Comparison of ENCODE assay signal across 1 cellular context in the genomic region with DNA sequence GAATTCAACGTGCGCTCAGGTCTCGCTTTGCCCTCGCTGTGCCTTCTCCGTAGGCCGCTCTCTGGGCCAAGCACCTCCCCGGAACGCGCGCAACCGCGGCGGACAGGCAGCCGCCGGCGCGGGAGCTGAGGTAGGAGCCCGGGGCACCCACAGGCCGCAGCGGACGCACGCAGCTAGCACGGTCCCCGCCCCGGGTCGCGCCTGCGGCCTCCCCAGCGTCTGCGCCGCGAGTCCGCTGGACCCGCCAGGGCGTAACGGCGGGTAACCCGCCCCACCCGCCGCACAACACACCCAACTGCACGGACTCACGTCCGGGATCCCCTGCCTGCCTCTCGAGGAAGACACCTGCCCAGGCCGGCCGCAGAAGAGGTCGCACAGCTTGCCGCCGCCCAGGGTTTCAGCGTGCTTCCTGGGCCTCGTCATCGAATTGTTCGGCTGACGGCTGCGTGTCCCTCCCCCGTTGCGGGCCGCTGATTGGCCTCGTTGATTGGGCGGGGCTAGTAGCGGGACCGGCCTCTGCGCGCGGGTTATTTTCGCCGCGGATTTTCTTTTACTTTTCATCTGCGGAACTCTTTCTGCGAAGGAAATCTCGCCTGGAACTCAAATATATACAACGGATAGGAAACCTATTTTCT.
TF ChIP-seq lines count a peak whose summit lies in the region.

A gene with protein sequence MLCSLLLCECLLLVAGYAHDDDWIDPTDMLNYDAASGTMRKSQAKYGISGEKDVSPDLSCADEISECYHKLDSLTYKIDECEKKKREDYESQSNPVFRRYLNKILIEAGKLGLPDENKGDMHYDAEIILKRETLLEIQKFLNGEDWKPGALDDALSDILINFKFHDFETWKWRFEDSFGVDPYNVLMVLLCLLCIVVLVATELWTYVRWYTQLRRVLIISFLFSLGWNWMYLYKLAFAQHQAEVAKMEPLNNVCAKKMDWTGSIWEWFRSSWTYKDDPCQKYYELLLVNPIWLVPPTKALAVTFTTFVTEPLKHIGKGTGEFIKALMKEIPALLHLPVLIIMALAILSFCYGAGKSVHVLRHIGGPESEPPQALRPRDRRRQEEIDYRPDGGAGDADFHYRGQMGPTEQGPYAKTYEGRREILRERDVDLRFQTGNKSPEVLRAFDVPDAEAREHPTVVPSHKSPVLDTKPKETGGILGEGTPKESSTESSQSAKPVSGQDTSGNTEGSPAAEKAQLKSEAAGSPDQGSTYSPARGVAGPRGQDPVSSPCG (minus strand): TSS at position 433 of the 635 bp plus-strand sequence. CDS start 13,047 bp downstream, outside the sequence.

TF ChIP-seq in K562, 482 proteins besides CTCF, POLR2A, EP300 and RAD21 (continued from another document and continues in another):
- TF ChIP-seq MTA3 (IDR thresholded peaks at IDR 0.05; ENCODE audit: borderline replicate concordance) (peak; percentile 79; the same call in 1 of the 2 replicates), JUN (IDR thresholded peaks at IDR 0.05; ENCODE audit: borderline replicate concordance, low read depth, low read length) (peak; percentile 71; the same call in 1 of the 2 replicates), JUN (CRISPR knock-in tag; IDR thresholded peaks at IDR 0.05; ENCODE audit: borderline replicate concordance) (peak; percentile 64; the same call in 1 of the 2 replicates), FOXM1 (IDR thresholded peaks at IDR 0.05; ENCODE audit: low read depth) (no peak), FOXM1 (CRISPR knock-in tag; IDR thresholded peaks at IDR 0.05; ENCODE audit: low read depth) (peak; percentile 76), MAZ (CRISPR knock-in tag; conservative IDR thresholded peaks at IDR 0.05 in 1 of 2, IDR thresholded peaks at IDR 0.05 in 1 of 2) (peak; percentile 63 to 83), ADNP (tag; IDR thresholded peaks at IDR 0.05) (no peak), BRCA1 (IDR thresholded peaks at IDR 0.05) (no peak), BRCA1 (CRISPR knock-in tag; IDR thresholded peaks at IDR 0.05) (no peak; the same call in 1 of the 2 replicates), ZNF143 (CRISPR knock-in tag; IDR thresholded peaks at IDR 0.05) (peak; percentile 55; the same call in 1 of the 2 replicates), PHB2 (IDR thresholded peaks at IDR 0.05; ENCODE audit: low read depth) (no peak), ZNF707 (CRISPR knock-in tag; conservative IDR thresholded peaks at IDR 0.05) (no peak), MCM3 (IDR thresholded peaks at IDR 0.05) (no peak), CCNT2 (IDR thresholded peaks at IDR 0.05; ENCODE audit: borderline replicate concordance, extremely low read depth, insufficient read length, low read depth, low read length) (peak; percentile 88), ZNF263 (CRISPR knock-in tag; IDR thresholded peaks at IDR 0.05; ENCODE audit: borderline replicate concordance) (peak; percentile 44; the same call in 1 of the 2 replicates), TEAD1 (CRISPR knock-in tag; IDR thresholded peaks at IDR 0.05) (peak in 1 of 2 experiments; percentile 84; a peak in 1 of 4 replicates), DIDO1 (tag; IDR thresholded peaks at IDR 0.05; ENCODE audit: low read depth) (no peak), TSC22D4 (tag; IDR thresholded peaks at IDR 0.05) (no peak), MEIS2 (IDR thresholded peaks at IDR 0.05; ENCODE audit: partially characterized antibody) (peak; percentile 40), RBBP5 (IDR thresholded peaks at IDR 0.05; ENCODE audit: borderline replicate concordance, insufficient read depth, low read length, poor library complexity, severe bottlenecking) (peak; percentile 98), RBFOX2 (IDR thresholded peaks at IDR 0.05; ENCODE audit: low read depth, low read length) (peak; percentile 100), JUNB (CRISPR knock-in tag; conservative IDR thresholded peaks at IDR 0.05) (no peak)
- TF ChIP-seq, protein P1, sequence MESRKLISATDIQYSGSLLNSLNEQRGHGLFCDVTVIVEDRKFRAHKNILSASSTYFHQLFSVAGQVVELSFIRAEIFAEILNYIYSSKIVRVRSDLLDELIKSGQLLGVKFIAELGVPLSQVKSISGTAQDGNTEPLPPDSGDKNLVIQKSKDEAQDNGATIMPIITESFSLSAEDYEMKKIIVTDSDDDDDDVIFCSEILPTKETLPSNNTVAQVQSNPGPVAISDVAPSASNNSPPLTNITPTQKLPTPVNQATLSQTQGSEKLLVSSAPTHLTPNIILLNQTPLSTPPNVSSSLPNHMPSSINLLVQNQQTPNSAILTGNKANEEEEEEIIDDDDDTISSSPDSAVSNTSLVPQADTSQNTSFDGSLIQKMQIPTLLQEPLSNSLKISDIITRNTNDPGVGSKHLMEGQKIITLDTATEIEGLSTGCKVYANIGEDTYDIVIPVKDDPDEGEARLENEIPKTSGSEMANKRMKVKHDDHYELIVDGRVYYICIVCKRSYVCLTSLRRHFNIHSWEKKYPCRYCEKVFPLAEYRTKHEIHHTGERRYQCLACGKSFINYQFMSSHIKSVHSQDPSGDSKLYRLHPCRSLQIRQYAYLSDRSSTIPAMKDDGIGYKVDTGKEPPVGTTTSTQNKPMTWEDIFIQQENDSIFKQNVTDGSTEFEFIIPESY (CRISPR knock-in tag; IDR thresholded peaks at IDR 0.05), result peak; percentile 66
- TF ChIP-seq, protein P2, sequence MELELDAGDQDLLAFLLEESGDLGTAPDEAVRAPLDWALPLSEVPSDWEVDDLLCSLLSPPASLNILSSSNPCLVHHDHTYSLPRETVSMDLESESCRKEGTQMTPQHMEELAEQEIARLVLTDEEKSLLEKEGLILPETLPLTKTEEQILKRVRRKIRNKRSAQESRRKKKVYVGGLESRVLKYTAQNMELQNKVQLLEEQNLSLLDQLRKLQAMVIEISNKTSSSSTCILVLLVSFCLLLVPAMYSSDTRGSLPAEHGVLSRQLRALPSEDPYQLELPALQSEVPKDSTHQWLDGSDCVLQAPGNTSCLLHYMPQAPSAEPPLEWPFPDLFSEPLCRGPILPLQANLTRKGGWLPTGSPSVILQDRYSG (tag; conservative IDR thresholded peaks at IDR 0.05; ENCODE audit: low read depth), result 0 out of 2 replicates have a peak, but pooled peaks have one; percentile 22
- TF ChIP-seq, protein P3, sequence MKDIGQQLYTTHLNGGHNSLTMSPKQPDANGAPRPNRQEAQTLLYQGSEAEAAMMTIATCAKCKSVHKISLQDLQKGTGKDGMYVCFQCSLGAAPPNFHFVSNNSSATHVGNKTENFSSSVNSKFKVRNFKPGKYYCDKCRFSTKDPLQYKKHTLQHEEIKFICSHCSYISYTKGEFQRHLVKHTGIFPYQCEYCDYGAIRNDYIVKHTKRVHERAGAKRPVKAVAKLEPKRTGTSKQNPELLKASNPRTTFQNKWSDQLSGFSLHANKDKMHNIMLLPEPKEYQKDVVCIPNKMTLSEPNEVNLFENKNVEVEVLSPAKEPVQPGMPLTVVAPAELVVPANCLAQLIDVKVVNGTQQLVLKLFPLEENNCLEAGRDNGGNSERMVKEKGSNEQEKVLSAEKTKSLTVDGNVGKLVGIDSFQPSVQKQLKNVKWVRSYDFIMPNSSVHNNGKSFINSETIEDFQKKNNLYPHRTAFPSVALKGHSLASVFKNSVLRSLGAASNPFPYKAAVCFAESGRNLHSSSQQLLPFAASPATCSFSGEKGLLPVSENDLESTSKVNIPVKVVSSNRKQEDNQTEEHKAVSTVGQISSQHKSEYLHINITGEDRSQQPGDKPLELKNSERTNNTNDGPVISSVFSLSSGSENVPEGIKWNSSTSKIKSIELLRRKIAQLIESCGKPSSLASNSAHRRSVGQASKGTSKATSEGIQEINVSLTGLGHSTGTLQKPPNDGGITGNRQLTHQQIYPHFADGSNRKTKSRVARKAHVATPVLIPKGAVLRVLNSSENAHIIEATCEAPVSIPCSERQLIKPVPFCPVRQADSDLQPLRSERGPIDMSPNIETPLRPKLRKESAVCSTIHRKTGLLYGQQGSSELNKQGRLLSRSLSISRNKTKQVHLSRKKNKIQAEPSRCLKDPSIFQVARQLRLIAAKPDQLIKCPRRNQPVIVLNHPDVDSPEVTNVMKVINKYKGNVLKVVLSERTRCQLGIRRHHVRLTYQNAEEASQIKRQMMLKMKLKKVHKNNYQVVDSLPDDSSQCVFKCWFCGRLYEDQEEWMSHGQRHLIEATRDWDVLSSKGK (CRISPR knock-in tag; IDR thresholded peaks at IDR 0.05), result no peak
- TF ChIP-seq, protein P4, sequence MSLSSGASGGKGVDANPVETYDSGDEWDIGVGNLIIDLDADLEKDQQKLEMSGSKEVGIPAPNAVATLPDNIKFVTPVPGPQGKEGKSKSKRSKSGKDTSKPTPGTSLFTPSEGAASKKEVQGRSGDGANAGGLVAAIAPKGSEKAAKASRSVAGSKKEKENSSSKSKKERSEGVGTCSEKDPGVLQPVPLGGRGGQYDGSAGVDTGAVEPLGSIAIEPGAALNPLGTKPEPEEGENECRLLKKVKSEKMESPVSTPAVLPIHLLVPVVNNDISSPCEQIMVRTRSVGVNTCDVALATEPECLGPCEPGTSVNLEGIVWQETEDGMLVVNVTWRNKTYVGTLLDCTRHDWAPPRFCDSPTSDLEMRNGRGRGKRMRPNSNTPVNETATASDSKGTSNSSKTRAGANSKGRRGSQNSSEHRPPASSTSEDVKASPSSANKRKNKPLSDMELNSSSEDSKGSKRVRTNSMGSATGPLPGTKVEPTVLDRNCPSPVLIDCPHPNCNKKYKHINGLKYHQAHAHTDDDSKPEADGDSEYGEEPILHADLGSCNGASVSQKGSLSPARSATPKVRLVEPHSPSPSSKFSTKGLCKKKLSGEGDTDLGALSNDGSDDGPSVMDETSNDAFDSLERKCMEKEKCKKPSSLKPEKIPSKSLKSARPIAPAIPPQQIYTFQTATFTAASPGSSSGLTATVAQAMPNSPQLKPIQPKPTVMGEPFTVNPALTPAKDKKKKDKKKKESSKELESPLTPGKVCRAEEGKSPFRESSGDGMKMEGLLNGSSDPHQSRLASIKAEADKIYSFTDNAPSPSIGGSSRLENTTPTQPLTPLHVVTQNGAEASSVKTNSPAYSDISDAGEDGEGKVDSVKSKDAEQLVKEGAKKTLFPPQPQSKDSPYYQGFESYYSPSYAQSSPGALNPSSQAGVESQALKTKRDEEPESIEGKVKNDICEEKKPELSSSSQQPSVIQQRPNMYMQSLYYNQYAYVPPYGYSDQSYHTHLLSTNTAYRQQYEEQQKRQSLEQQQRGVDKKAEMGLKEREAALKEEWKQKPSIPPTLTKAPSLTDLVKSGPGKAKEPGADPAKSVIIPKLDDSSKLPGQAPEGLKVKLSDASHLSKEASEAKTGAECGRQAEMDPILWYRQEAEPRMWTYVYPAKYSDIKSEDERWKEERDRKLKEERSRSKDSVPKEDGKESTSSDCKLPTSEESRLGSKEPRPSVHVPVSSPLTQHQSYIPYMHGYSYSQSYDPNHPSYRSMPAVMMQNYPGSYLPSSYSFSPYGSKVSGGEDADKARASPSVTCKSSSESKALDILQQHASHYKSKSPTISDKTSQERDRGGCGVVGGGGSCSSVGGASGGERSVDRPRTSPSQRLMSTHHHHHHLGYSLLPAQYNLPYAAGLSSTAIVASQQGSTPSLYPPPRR (CRISPR knock-in tag; IDR thresholded peaks at IDR 0.05; ENCODE audit: borderline replicate concordance), result no peak; the same call in 1 of the 2 replicates
- TF ChIP-seq, protein P5, sequence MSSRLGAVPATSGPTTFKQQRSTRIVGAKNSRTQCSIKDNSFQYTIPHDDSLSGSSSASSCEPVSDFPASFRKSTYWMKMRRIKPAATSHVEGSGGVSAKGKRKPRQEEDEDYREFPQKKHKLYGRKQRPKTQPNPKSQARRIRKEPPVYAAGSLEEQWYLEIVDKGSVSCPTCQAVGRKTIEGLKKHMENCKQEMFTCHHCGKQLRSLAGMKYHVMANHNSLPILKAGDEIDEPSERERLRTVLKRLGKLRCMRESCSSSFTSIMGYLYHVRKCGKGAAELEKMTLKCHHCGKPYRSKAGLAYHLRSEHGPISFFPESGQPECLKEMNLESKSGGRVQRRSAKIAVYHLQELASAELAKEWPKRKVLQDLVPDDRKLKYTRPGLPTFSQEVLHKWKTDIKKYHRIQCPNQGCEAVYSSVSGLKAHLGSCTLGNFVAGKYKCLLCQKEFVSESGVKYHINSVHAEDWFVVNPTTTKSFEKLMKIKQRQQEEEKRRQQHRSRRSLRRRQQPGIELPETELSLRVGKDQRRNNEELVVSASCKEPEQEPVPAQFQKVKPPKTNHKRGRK (tag; IDR thresholded peaks at IDR 0.05), result no peak
- TF ChIP-seq, protein P6, sequence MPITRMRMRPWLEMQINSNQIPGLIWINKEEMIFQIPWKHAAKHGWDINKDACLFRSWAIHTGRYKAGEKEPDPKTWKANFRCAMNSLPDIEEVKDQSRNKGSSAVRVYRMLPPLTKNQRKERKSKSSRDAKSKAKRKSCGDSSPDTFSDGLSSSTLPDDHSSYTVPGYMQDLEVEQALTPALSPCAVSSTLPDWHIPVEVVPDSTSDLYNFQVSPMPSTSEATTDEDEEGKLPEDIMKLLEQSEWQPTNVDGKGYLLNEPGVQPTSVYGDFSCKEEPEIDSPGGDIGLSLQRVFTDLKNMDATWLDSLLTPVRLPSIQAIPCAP (CRISPR knock-in tag; IDR thresholded peaks at IDR 0.05; ENCODE audit: borderline replicate concordance), result no peak; the same call in 1 of the 2 replicates
- TF ChIP-seq, protein P7, sequence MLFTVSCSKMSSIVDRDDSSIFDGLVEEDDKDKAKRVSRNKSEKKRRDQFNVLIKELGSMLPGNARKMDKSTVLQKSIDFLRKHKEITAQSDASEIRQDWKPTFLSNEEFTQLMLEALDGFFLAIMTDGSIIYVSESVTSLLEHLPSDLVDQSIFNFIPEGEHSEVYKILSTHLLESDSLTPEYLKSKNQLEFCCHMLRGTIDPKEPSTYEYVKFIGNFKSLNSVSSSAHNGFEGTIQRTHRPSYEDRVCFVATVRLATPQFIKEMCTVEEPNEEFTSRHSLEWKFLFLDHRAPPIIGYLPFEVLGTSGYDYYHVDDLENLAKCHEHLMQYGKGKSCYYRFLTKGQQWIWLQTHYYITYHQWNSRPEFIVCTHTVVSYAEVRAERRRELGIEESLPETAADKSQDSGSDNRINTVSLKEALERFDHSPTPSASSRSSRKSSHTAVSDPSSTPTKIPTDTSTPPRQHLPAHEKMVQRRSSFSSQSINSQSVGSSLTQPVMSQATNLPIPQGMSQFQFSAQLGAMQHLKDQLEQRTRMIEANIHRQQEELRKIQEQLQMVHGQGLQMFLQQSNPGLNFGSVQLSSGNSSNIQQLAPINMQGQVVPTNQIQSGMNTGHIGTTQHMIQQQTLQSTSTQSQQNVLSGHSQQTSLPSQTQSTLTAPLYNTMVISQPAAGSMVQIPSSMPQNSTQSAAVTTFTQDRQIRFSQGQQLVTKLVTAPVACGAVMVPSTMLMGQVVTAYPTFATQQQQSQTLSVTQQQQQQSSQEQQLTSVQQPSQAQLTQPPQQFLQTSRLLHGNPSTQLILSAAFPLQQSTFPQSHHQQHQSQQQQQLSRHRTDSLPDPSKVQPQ (CRISPR knock-in tag; IDR thresholded peaks at IDR 0.05; ENCODE audit: borderline replicate concordance), result no peak
- TF ChIP-seq, protein P8, sequence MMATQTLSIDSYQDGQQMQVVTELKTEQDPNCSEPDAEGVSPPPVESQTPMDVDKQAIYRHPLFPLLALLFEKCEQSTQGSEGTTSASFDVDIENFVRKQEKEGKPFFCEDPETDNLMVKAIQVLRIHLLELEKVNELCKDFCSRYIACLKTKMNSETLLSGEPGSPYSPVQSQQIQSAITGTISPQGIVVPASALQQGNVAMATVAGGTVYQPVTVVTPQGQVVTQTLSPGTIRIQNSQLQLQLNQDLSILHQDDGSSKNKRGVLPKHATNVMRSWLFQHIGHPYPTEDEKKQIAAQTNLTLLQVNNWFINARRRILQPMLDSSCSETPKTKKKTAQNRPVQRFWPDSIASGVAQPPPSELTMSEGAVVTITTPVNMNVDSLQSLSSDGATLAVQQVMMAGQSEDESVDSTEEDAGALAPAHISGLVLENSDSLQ (IDR thresholded peaks at IDR 0.05), result peak; percentile 84
- TF ChIP-seq, protein P9, sequence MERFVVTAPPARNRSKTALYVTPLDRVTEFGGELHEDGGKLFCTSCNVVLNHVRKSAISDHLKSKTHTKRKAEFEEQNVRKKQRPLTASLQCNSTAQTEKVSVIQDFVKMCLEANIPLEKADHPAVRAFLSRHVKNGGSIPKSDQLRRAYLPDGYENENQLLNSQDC (CRISPR knock-in tag; IDR thresholded peaks at IDR 0.05), result no peak
